ENCODE assay signal across 18 cellular contexts in the genomic region with DNA sequence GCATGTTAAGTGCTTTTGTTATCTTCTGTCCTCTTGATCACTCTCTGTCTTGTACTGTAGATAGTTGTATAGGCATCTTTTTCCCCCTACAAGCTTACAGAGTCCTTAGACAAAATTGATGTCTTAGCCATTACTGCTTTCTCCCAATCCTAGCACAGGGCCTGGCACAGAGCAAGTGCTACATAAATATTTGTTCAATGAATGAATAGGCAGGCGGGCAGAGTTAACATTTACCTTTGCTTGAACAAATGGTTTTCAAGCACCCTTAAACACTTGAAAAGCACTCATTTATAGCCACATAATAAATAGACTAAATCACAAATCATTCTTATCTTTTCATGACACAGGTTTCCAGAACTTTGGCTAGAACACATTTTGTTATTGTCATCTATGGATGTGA.
DNase-seq lines count a peak whose midpoint lies in the region; ATAC-seq and TF ChIP-seq lines count a peak whose summit lies in the region.
"Had no signal": no experiment of that assay in that cellular context is flagged by ENCODE, and none has a peak within 500 bp of the region (broad histone marks: within the 10 kb centered on the region; RNA-seq: fewer than 3 reads in every experiment).

No MANE protein-coding gene starts in this region.

- intact Hi-C loops in left colon (cut with DNase I, micrococcal nuclease), result no loop called here

- TF ChIP-seq CTCF in foreskin keratinocyte (conservative IDR thresholded peaks at IDR 0.05), result no peak

- H3K27ac ChIP-seq in foreskin keratinocyte, result no peak overlapping the region
- H3K27ac ChIP-seq: C4-2B, SJCRH30 had no signal

- peak; percentile 92 for DNase-seq in DMS53 (lab: John Stamatoyannopoulos, UW)
- DNase-seq in NCI-H1436 treated with DMSO at 0.1 percent for 48 hours (lab: John Stamatoyannopoulos, UW), result peak; percentile 82
- peak; percentile 86 for DNase-seq in NCI-H345 (lab: John Stamatoyannopoulos, UW)
- no peak for DNase-seq in left colon
- no peak for DNase-seq in activated naive CD4-positive, alpha-beta T cell treated with anti-CD3 and anti-CD28 coated beads, Interleukin-2, amount 50 U/mL, for 16 hours
- DNase-seq in foreskin keratinocyte, result no peak
- no peak for DNase-seq in activated CD4-positive, CD25-positive, alpha-beta regulatory T cell (lab: John Stamatoyannopoulos, UW)
- DNase-seq: activated CD4-positive, alpha-beta T cell treated with anti-CD3 and anti-CD28 coated beads for 4 hours; activated CD8-positive, alpha-beta memory T cell treated with anti-CD3 and anti-CD28 coated beads, Interleukin-2, amount 10 ng/mL, durations not matched to agents 7 days and 5 days; H9; head of caudate nucleus; natural killer cell; SJCRH30; T-helper 1 cell had no signal

- no peaks in the 10 kb centered on the region for H3K4me1 ChIP-seq in foreskin keratinocyte

- H3K27me3 ChIP-seq in foreskin keratinocyte, result no peaks in the 10 kb centered on the region
- H3K27me3 ChIP-seq: SJCRH30 had no signal

- ATAC-seq in left colon (peak; percentile 46), foreskin keratinocyte (no peak), GM21423 (IDR thresholded peaks at IDR 0.05; ENCODE audit: unreplicated experiment) (no peak)
- ATAC-seq: activated CD8-positive, alpha-beta memory T cell treated with anti-CD3 and anti-CD28 coated beads, Interleukin-2, amount 10 ng/mL, durations not matched to agents 7 days and 5 days; natural killer cell; Panc1; sciatic nerve had no signal

Comparison
In these comparisons a context has a peak if more than half of its experiments do, and no peak if none do; other contexts are left out.
1. DNase-seq: peak in DMS53 (single experiment), NCI-H1436 treated with DMSO at 0.1 percent for 48 hours (single experiment) and NCI-H345 (single experiment); none in left colon (0 of 2), activated naive CD4-positive, alpha-beta T cell treated with anti-CD3 and anti-CD28 coated beads, Interleukin-2, amount 50 U/mL, for 16 hours (single experiment), foreskin keratinocyte (0 of 2) and activated CD4-positive, CD25-positive, alpha-beta regulatory T cell (0 of 4).